ENCODE assay signal across 18 cellular contexts in the genomic region with DNA sequence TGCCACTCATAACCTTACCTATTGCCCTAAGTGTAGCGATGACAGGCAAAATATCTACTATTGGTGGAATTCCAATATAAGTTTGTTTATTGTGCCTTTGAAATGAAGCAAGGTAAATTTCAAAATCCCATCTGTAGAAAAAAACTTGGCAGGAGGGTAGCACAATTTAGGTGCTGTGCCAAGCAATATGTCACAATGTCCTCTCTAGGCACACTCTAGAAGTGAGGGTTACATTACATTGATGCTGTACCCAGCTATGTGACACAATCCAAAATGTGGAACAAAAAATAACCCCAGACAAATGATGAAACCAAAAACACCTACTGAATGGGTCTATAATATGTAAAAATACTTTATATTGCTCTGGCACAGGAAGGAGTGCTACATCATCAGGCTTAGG.
DNase-seq lines count a peak whose midpoint lies in the region; ATAC-seq and TF ChIP-seq lines count a peak whose summit lies in the region.
"Had no signal": no experiment of that assay in that cellular context is flagged by ENCODE, and none has a peak within 500 bp of the region (broad histone marks: within the 10 kb centered on the region; RNA-seq: fewer than 3 reads in every experiment).

No MANE protein-coding gene starts in this region.

- in situ Hi-C loops in G401 (cut with HindIII; ENCODE audit: low sequenced_read_pairs) (no loop called here), gastrocnemius medialis (cut with MboI; ENCODE audit: low sequenced_read_pairs in 4 of 4) (no loop called here)

- H3K27me3 ChIP-seq in gastrocnemius medialis = no peaks in the 10 kb centered on the region
- H3K27me3 ChIP-seq in adrenal gland = no peaks in the 10 kb centered on the region
- H3K27me3 ChIP-seq: BE2C, BLaER1 had no signal

- H3K36me3 ChIP-seq in gastrocnemius medialis = no peaks in the 10 kb centered on the region
- no peaks in the 10 kb centered on the region for H3K36me3 ChIP-seq in adrenal gland (replicated peaks in 1 of 2)
- H3K36me3 ChIP-seq: BE2C, BLaER1 had no signal

- ATAC-seq in gastrocnemius medialis = peak; percentile 87 to 92
- ATAC-seq: GM12878 had no signal

- H3K27ac ChIP-seq in gastrocnemius medialis (peak overlapping the region in 1 of 4 donors; percentile 54), adrenal gland (no peak overlapping the region)
- H3K27ac ChIP-seq: BLaER1 had no signal

- TF ChIP-seq POLR2A in gastrocnemius medialis (IDR thresholded peaks at IDR 0.05) = no peak
- TF ChIP-seq POLR2A in adrenal gland (IDR thresholded peaks at IDR 0.05) = no peak

- intact Hi-C loops in gastrocnemius medialis (cut with DNase I; ENCODE audit: low total_unique reads) (no loop called here), adrenal gland (cut with DNase I) (no loop called here)

- H3K9me3 ChIP-seq in gastrocnemius medialis (no peaks in the 10 kb centered on the region), adrenal gland (replicated peaks in 1 of 3) (no peaks in the 10 kb centered on the region)
- H3K9me3 ChIP-seq: BE2C, BLaER1 had no signal

- 80 to 90% methylated on average over 1 of the region's 1 CpG; no CpG with 5 or more reads in 2 of the 4 donors for WGBS in adrenal gland, 4 donors

- no peak overlapping the region for H3K4me3 ChIP-seq in gastrocnemius medialis
- no peak overlapping the region for H3K4me3 ChIP-seq in adrenal gland
- H3K4me3 ChIP-seq: BLaER1, GM12878 had no signal

- H3K4me1 ChIP-seq in gastrocnemius medialis (no peaks in the 10 kb centered on the region), adrenal gland (replicated peaks in 1 of 2) (no peaks in the 10 kb centered on the region)
- H3K4me1 ChIP-seq: BE2C, BLaER1 had no signal

- DNase-seq in G401 (ENCODE audit: low spot score) (peak; percentile 73), cerebellar cortex (ENCODE audit: low spot score) (peak; percentile 66), fibroblast of gingiva (ENCODE audit: low read depth) (peak; percentile 1), gastrocnemius medialis (peak in 1 of 2 donors; percentile 28), adrenal gland (no peak), GM20000 (ENCODE audit: low spot score) (no peak), dermis blood vessel endothelial cell (no peak)
- DNase-seq: 8988T; ACHN; BE2C; CD4-positive, alpha-beta memory T cell; CD4-positive, CD25-positive, alpha-beta regulatory T cell; CD8-positive, alpha-beta memory T cell; COR-L47; DMS79 treated with DMSO at 0.1 percent for 48 hours; GDM1 had no signal

- no peak for TF ChIP-seq CTCF in gastrocnemius medialis (IDR thresholded peaks at IDR 0.05 in 4 of 5, conservative IDR thresholded peaks at IDR 0.05 in 1 of 5)
- TF ChIP-seq CTCF in adrenal gland (IDR thresholded peaks at IDR 0.05) = no peak
- no peak for TF ChIP-seq CTCF in GM20000 (IDR thresholded peaks at IDR 0.05; ENCODE audit: extremely low read depth, missing control alignments)

Comparison
In these comparisons a context has a peak if more than half of its experiments do, and no peak if none do; other contexts are left out.
1. DNase-seq: peak in G401 (single experiment), cerebellar cortex (single experiment) and fibroblast of gingiva (single experiment); none in adrenal gland (0 of 7), GM20000 (single experiment) and dermis blood vessel endothelial cell (single experiment).